ENCODE assay signal across 1 cellular context in the genomic region with DNA sequence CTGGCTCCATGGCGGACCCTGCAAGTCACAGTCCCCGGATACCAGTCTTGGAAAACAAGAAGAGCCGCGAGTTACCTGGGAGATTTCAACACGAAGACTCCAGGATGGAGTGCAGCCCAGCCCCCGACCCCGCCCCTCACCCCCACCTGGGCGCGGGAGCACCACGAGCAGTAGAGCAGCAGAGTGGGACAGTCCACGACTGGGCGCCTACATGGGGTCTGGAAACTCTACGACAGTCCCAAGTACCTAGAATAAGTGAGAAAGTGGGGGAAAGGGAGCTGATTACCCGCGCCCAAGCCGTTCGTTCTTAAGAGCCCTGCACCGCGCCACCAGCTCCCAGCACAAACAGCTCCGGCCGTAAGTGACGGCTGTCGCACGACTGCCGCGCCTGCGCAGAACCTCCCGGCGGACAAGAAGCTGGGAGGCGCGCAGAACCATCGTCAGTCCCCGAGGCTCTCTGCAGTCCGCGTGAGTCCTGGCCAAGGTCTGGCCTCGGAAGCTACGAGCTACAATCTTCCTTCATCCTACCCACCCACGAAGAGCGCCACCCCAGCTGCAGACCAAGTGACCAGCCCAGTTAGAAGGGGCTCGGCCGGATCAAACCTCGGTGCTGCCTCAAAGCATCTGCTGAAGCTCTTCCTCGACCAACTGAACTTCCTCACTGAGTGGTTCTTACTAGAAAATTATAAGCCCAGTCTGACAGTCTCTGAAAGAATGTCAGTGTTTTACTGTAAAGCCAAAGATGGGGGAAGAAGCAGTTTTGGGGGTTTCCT.
TF ChIP-seq lines count a peak whose summit lies in the region.

A gene (minus strand): TSS at position 359 of the 773 bp plus-strand sequence. CDS start 349 bp downstream, at position 10.

TF ChIP-seq in GM12878, 131 proteins besides CTCF, POLR2A, EP300 and RAD21 (continued from another document and continues in another):
- TF ChIP-seq, protein P1, sequence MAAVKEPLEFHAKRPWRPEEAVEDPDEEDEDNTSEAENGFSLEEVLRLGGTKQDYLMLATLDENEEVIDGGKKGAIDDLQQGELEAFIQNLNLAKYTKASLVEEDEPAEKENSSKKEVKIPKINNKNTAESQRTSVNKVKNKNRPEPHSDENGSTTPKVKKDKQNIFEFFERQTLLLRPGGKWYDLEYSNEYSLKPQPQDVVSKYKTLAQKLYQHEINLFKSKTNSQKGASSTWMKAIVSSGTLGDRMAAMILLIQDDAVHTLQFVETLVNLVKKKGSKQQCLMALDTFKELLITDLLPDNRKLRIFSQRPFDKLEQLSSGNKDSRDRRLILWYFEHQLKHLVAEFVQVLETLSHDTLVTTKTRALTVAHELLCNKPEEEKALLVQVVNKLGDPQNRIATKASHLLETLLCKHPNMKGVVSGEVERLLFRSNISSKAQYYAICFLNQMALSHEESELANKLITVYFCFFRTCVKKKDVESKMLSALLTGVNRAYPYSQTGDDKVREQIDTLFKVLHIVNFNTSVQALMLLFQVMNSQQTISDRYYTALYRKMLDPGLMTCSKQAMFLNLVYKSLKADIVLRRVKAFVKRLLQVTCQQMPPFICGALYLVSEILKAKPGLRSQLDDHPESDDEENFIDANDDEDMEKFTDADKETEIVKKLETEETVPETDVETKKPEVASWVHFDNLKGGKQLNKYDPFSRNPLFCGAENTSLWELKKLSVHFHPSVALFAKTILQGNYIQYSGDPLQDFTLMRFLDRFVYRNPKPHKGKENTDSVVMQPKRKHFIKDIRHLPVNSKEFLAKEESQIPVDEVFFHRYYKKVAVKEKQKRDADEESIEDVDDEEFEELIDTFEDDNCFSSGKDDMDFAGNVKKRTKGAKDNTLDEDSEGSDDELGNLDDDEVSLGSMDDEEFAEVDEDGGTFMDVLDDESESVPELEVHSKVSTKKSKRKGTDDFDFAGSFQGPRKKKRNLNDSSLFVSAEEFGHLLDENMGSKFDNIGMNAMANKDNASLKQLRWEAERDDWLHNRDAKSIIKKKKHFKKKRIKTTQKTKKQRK (IDR thresholded peaks at IDR 0.05; ENCODE audit: low read depth, low read length) = no peak
- TF ChIP-seq, protein P2, sequence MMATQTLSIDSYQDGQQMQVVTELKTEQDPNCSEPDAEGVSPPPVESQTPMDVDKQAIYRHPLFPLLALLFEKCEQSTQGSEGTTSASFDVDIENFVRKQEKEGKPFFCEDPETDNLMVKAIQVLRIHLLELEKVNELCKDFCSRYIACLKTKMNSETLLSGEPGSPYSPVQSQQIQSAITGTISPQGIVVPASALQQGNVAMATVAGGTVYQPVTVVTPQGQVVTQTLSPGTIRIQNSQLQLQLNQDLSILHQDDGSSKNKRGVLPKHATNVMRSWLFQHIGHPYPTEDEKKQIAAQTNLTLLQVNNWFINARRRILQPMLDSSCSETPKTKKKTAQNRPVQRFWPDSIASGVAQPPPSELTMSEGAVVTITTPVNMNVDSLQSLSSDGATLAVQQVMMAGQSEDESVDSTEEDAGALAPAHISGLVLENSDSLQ (IDR thresholded peaks at IDR 0.05) = peak; percentile 80
- TF ChIP-seq, protein P3, sequence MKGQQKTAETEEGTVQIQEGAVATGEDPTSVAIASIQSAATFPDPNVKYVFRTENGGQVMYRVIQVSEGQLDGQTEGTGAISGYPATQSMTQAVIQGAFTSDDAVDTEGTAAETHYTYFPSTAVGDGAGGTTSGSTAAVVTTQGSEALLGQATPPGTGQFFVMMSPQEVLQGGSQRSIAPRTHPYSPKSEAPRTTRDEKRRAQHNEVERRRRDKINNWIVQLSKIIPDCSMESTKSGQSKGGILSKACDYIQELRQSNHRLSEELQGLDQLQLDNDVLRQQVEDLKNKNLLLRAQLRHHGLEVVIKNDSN (IDR thresholded peaks at IDR 0.05; ENCODE audit: borderline replicate concordance, extremely low read length, insufficient read depth, low read depth, low read length) = no peak
- no peak for TF ChIP-seq TBL1XR1 (IDR thresholded peaks at IDR 0.05; ENCODE audit: low read depth, low read length)
- TF ChIP-seq YBX1 (IDR thresholded peaks at IDR 0.05) = no peak
- TF ChIP-seq RUNX3 (IDR thresholded peaks at IDR 0.05; ENCODE audit: low read length) = 0 out of 2 replicates have a peak, but pooled peaks have one; percentile 9
- no peak for TF ChIP-seq CHD1 (IDR thresholded peaks at IDR 0.05; ENCODE audit: low read depth, low read length)
- no peak for TF ChIP-seq KDM1A (IDR thresholded peaks at IDR 0.05; ENCODE audit: borderline replicate concordance)
- TF ChIP-seq ZNF274 (IDR thresholded peaks at IDR 0.05; ENCODE audit: insufficient read depth, insufficient read length) = no peak
- TF ChIP-seq CREM (IDR thresholded peaks at IDR 0.05; ENCODE audit: low read depth) = peak; percentile 82; the same call in 1 of the 2 replicates
- no peak for TF ChIP-seq PAX8 (IDR thresholded peaks at IDR 0.05)
- TF ChIP-seq DPF2 (IDR thresholded peaks at IDR 0.05) = no peak
- no peak for TF ChIP-seq RCOR1 (conservative IDR thresholded peaks at IDR 0.05; ENCODE audit: low read depth, low read length)
- TF ChIP-seq, protein P4, sequence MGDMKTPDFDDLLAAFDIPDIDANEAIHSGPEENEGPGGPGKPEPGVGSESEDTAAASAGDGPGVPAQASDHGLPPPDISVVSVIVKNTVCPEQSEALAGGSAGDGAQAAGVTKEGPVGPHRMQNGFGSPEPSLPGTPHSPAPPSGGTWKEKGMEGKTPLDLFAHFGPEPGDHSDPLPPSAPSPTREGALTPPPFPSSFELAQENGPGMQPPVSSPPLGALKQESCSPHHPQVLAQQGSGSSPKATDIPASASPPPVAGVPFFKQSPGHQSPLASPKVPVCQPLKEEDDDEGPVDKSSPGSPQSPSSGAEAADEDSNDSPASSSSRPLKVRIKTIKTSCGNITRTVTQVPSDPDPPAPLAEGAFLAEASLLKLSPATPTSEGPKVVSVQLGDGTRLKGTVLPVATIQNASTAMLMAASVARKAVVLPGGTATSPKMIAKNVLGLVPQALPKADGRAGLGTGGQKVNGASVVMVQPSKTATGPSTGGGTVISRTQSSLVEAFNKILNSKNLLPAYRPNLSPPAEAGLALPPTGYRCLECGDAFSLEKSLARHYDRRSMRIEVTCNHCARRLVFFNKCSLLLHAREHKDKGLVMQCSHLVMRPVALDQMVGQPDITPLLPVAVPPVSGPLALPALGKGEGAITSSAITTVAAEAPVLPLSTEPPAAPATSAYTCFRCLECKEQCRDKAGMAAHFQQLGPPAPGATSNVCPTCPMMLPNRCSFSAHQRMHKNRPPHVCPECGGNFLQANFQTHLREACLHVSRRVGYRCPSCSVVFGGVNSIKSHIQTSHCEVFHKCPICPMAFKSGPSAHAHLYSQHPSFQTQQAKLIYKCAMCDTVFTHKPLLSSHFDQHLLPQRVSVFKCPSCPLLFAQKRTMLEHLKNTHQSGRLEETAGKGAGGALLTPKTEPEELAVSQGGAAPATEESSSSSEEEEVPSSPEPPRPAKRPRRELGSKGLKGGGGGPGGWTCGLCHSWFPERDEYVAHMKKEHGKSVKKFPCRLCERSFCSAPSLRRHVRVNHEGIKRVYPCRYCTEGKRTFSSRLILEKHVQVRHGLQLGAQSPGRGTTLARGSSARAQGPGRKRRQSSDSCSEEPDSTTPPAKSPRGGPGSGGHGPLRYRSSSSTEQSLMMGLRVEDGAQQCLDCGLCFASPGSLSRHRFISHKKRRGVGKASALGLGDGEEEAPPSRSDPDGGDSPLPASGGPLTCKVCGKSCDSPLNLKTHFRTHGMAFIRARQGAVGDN (IDR thresholded peaks at IDR 0.05) = peak; percentile 93
- TF ChIP-seq, protein P5, sequence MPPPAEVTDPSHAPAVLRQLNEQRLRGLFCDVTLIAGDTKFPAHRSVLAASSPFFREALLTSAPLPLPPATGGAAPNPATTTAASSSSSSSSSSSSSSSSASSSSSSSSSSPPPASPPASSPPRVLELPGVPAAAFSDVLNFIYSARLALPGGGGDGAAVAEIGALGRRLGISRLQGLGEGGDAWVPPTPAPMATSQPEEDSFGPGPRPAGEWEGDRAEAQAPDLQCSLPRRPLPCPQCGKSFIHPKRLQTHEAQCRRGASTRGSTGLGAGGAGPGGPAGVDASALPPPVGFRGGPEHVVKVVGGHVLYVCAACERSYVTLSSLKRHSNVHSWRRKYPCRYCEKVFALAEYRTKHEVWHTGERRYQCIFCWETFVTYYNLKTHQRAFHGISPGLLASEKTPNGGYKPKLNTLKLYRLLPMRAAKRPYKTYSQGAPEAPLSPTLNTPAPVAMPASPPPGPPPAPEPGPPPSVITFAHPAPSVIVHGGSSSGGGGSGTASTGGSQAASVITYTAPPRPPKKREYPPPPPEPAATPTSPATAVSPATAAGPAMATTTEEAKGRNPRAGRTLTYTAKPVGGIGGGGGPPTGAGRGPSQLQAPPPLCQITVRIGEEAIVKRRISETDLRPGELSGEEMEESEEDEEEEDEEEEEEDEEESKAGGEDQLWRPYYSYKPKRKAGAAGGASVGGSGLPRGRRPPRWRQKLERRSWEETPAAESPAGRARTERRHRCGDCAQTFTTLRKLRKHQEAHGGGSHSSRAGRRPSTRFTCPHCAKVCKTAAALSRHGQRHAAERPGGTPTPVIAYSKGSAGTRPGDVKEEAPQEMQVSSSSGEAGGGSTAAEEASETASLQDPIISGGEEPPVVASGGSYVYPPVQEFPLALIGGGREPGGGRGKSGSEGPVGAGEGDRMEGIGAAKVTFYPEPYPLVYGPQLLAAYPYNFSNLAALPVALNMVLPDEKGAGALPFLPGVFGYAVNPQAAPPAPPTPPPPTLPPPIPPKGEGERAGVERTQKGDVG (CRISPR knock-in tag; IDR thresholded peaks at IDR 0.05) = no peak
- peak; percentile 82; the same call in 1 of the 2 replicates for TF ChIP-seq WRNIP1 (IDR thresholded peaks at IDR 0.05; ENCODE audit: borderline replicate concordance, low read depth, low read length)
- TF ChIP-seq ETV6 (conservative IDR thresholded peaks at IDR 0.05 in 1 of 2, IDR thresholded peaks at IDR 0.05 in 1 of 2; ENCODE audit: borderline replicate concordance in 1 of 2, low read depth in 1 of 2) = no peak
- TF ChIP-seq NR2C1 (IDR thresholded peaks at IDR 0.05) = no peak
- no peak for TF ChIP-seq JUNB (IDR thresholded peaks at IDR 0.05)
- TF ChIP-seq, protein P6, sequence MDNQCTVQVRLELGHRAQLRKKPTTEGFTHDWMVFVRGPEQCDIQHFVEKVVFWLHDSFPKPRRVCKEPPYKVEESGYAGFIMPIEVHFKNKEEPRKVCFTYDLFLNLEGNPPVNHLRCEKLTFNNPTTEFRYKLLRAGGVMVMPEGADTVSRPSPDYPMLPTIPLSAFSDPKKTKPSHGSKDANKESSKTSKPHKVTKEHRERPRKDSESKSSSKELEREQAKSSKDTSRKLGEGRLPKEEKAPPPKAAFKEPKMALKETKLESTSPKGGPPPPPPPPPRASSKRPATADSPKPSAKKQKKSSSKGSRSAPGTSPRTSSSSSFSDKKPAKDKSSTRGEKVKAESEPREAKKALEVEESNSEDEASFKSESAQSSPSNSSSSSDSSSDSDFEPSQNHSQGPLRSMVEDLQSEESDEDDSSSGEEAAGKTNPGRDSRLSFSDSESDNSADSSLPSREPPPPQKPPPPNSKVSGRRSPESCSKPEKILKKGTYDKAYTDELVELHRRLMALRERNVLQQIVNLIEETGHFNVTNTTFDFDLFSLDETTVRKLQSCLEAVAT (IDR thresholded peaks at IDR 0.05) = peak; percentile 100
- TF ChIP-seq SIX5 (IDR thresholded peaks at IDR 0.05; ENCODE audit: low read depth, low read length, severe bottlenecking) = peak; percentile 7
- TF ChIP-seq, protein P7, sequence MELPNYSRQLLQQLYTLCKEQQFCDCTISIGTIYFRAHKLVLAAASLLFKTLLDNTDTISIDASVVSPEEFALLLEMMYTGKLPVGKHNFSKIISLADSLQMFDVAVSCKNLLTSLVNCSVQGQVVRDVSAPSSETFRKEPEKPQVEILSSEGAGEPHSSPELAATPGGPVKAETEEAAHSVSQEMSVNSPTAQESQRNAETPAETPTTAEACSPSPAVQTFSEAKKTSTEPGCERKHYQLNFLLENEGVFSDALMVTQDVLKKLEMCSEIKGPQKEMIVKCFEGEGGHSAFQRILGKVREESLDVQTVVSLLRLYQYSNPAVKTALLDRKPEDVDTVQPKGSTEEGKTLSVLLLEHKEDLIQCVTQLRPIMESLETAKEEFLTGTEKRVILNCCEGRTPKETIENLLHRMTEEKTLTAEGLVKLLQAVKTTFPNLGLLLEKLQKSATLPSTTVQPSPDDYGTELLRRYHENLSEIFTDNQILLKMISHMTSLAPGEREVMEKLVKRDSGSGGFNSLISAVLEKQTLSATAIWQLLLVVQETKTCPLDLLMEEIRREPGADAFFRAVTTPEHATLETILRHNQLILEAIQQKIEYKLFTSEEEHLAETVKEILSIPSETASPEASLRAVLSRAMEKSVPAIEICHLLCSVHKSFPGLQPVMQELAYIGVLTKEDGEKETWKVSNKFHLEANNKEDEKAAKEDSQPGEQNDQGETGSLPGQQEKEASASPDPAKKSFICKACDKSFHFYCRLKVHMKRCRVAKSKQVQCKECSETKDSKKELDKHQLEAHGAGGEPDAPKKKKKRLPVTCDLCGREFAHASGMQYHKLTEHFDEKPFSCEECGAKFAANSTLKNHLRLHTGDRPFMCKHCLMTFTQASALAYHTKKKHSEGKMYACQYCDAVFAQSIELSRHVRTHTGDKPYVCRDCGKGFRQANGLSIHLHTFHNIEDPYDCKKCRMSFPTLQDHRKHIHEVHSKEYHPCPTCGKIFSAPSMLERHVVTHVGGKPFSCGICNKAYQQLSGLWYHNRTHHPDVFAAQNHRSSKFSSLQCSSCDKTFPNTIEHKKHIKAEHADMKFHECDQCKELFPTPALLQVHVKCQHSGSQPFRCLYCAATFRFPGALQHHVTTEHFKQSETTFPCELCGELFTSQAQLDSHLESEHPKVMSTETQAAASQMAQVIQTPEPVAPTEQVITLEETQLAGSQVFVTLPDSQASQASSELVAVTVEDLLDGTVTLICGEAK (IDR thresholded peaks at IDR 0.05; ENCODE audit: borderline replicate concordance) = no peak; the same call in 1 of the 2 replicates
- no peak for TF ChIP-seq ESRRA (IDR thresholded peaks at IDR 0.05; ENCODE audit: low read length)
- no peak for TF ChIP-seq EED (IDR thresholded peaks at IDR 0.05; ENCODE audit: low read depth)
- TF ChIP-seq, protein P8, sequence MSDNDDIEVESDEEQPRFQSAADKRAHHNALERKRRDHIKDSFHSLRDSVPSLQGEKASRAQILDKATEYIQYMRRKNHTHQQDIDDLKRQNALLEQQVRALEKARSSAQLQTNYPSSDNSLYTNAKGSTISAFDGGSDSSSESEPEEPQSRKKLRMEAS (IDR thresholded peaks at IDR 0.05; ENCODE audit: low read depth, low read length) = peak; percentile 84
- no peak for TF ChIP-seq ZNF217 (IDR thresholded peaks at IDR 0.05)
- peak; percentile 65 for TF ChIP-seq NRF1 (conservative IDR thresholded peaks at IDR 0.05; ENCODE audit: low read depth, low read length)
- TF ChIP-seq STAT3 (IDR thresholded peaks at IDR 0.05; ENCODE audit: low read depth, low read length) = no peak
- TF ChIP-seq, protein P9, sequence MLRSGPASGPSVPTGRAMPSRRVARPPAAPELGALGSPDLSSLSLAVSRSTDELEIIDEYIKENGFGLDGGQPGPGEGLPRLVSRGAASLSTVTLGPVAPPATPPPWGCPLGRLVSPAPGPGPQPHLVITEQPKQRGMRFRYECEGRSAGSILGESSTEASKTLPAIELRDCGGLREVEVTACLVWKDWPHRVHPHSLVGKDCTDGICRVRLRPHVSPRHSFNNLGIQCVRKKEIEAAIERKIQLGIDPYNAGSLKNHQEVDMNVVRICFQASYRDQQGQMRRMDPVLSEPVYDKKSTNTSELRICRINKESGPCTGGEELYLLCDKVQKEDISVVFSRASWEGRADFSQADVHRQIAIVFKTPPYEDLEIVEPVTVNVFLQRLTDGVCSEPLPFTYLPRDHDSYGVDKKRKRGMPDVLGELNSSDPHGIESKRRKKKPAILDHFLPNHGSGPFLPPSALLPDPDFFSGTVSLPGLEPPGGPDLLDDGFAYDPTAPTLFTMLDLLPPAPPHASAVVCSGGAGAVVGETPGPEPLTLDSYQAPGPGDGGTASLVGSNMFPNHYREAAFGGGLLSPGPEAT (IDR thresholded peaks at IDR 0.05; ENCODE audit: low read depth) = peak; percentile 50; the same call in 1 of the 2 replicates
- TF ChIP-seq SIN3A (IDR thresholded peaks at IDR 0.05; ENCODE audit: low read depth, low read length) = 0 out of 2 replicates have a peak, but pooled peaks have one; percentile 35
- no peak for TF ChIP-seq SUPT20H (IDR thresholded peaks at IDR 0.05; ENCODE audit: borderline replicate concordance, control insufficient read depth, low read depth, low read length)
